Comparison of ENCODE assay signal across 6 cellular contexts in genomic region chr10:123221418-123221817, GRCh38.
"Had no signal": no experiment of that assay in that cellular context is flagged by ENCODE, and none has a peak within 500 bp of the region (broad histone marks: within the 10 kb centered on the region; RNA-seq: fewer than 3 reads in every experiment).

No MANE protein-coding gene starts in this region.

- DNase-seq: GDM1, GF-D8 had no signal

- FAIRE-seq: G401.6, GM12891, GM18507, GM19239 had no signal
